In the genomic region with DNA sequence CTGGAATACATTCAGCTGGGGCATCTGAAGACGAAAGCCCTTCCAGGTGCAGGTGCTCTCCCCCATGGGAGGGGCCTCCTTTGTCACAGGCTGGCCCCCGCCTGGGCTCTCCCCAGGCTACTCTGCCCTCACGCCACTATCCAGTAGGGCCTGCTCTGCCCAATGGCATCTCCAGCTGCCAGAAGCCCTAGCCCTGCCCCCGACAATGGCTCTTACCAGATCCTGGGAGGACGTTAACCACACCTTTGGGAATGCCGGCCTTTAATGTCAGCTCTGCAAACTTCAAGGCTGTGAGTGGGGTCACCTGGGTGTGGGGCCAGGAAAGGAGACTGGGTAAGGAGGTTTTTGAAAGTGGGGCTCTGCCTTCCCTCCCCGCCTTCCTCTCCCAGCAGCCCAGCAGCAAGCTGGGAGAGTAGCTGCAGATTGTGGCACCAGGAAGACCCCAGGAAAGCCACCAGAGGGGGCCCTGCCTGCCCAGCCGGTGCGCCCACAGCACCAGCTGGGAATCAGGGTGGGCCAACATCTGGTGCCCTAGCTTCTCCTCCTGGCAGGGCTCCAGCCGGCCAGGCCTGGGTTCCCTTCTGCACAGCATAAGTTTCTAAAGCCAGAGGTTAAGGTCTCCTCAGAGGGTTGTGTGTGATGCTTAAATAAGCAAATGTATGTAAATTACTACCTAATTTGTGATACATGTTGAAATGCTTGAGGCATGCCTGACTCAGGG, we compare ENCODE assay signal across 13 cellular contexts. TPM values are rescaled to one million over a fixed set of nuclear protein-coding genes. Genes with fewer than 3 reads are reported as not detected.
A peak's percentile ranks its signal among the peaks of the same experiment; 100 is the strongest.
DNase-seq lines count a peak whose midpoint lies in the region; ATAC-seq and TF ChIP-seq lines count a peak whose summit lies in the region.
"Had no signal": no experiment of that assay in that cellular context is flagged by ENCODE, and none has a peak within 500 bp of the region (broad histone marks: within the 10 kb centered on the region; RNA-seq: fewer than 3 reads in every experiment).

No MANE protein-coding gene starts in this region.

- no peak overlapping the region for H3K4me3 Mint-ChIP-seq in natural killer cell treated with Interleukin-12 subunit alpha and Interleukin-12 subunit beta and Interleukin-15 and Interleukin-18, amount 100 ng/mL, for 72 hours
- H3K4me3 Mint-ChIP-seq: activated naive CD4-positive, alpha-beta T cell treated with anti-CD3 and anti-CD28 coated beads, Interleukin-2, amount 50 U/mL, for 24 hours had no signal

- WGBS in adrenal gland, 4 donors = 73 to 85% (median 81%) methylated on average over 8 to 10 of the region's 10 CpGs

- H3K4me3 ChIP-seq in adrenal gland = no peak overlapping the region

- no peaks in the 10 kb centered on the region for H3K27me3 ChIP-seq in adrenal gland

- no peaks in the 10 kb centered on the region for H3K9me3 ChIP-seq in adrenal gland (replicated peaks in 1 of 3)
- H3K9me3 ChIP-seq: Caco-2 had no signal

- H3K36me3 ChIP-seq in adrenal gland (replicated peaks in 1 of 2) = no peaks in the 10 kb centered on the region

- no peak overlapping the region for H3K27ac Mint-ChIP-seq in natural killer cell treated with Interleukin-12 subunit alpha and Interleukin-12 subunit beta and Interleukin-15 and Interleukin-18, amount 100 ng/mL, for 72 hours
- H3K27ac Mint-ChIP-seq: activated naive CD4-positive, alpha-beta T cell treated with anti-CD3 and anti-CD28 coated beads, Interleukin-2, amount 50 U/mL, for 24 hours had no signal

- no peak for TF ChIP-seq POLR2A in adrenal gland (IDR thresholded peaks at IDR 0.05)

- no peaks in the 10 kb centered on the region for H3K9me3 Mint-ChIP-seq in natural killer cell treated with Interleukin-12 subunit alpha and Interleukin-12 subunit beta and Interleukin-15 and Interleukin-18, amount 100 ng/mL, for 72 hours
- H3K9me3 Mint-ChIP-seq: activated naive CD4-positive, alpha-beta T cell treated with anti-CD3 and anti-CD28 coated beads, Interleukin-2, amount 50 U/mL, for 24 hours had no signal

- H3K36me3 Mint-ChIP-seq in natural killer cell treated with Interleukin-12 subunit alpha and Interleukin-12 subunit beta and Interleukin-15 and Interleukin-18, amount 100 ng/mL, for 72 hours = no peaks in the 10 kb centered on the region
- H3K36me3 Mint-ChIP-seq: activated naive CD4-positive, alpha-beta T cell treated with anti-CD3 and anti-CD28 coated beads, Interleukin-2, amount 50 U/mL, for 24 hours had no signal

- peak in 2 of 3 experiments; percentile 39 to 63 for DNase-seq in NCI-H1417 (lab: John Stamatoyannopoulos, UW)
- no peak for DNase-seq in NCI-H1417 treated with DMSO at 0.1 percent for 48 hours (lab: John Stamatoyannopoulos, UW)
- DNase-seq in DMS 273 treated with DMSO at 0.1 percent for 48 hours (lab: John Stamatoyannopoulos, UW) = peak; percentile 71
- peak; percentile 0 to 41 (median 11) for DNase-seq in adrenal gland
- DNase-seq in natural killer cell treated with Interleukin-12 subunit alpha and Interleukin-12 subunit beta and Interleukin-15 and Interleukin-18, amount 100 ng/mL, for 72 hours (ENCODE audit: low spot score) = peak; percentile 60

- intact Hi-C loops in adrenal gland (cut with DNase I) = no loop called here

- TF ChIP-seq CTCF in adrenal gland (IDR thresholded peaks at IDR 0.05) = no peak

- ATAC-seq in natural killer cell treated with Interleukin-12 subunit alpha and Interleukin-12 subunit beta and Interleukin-15 and Interleukin-18, amount 100 ng/mL, for 72 hours = no peak
- ATAC-seq in HG03565 (IDR thresholded peaks at IDR 0.05; ENCODE audit: unreplicated experiment) (no peak), HG02870 (IDR thresholded peaks at IDR 0.05; ENCODE audit: unreplicated experiment) (no peak), GM21367 (IDR thresholded peaks at IDR 0.05; ENCODE audit: unreplicated experiment) (no peak)

- H3K4me1 ChIP-seq in adrenal gland (replicated peaks in 1 of 2) = peaks cover 0 to 3% of the 10 kb centered on the region in 2 donors

- no peaks in the 10 kb centered on the region for H3K4me1 Mint-ChIP-seq in natural killer cell treated with Interleukin-12 subunit alpha and Interleukin-12 subunit beta and Interleukin-15 and Interleukin-18, amount 100 ng/mL, for 72 hours (ENCODE audit: low read depth in 2 of 2)
- H3K4me1 Mint-ChIP-seq: activated naive CD4-positive, alpha-beta T cell treated with anti-CD3 and anti-CD28 coated beads, Interleukin-2, amount 50 U/mL, for 24 hours had no signal

- no peak overlapping the region for H3K27ac ChIP-seq in adrenal gland
- H3K27ac ChIP-seq: 22Rv1 had no signal

- peaks cover 6 to 22% of the 10 kb centered on the region in 2 donors for H3K27me3 Mint-ChIP-seq in natural killer cell treated with Interleukin-12 subunit alpha and Interleukin-12 subunit beta and Interleukin-15 and Interleukin-18, amount 100 ng/mL, for 72 hours

RNA-seq across cellular contexts. Expression of gene SLC41A3, which starts 40.4 kb away (rescaled TPM):
- total RNA-seq in adrenal gland = 100 to 1,000 TPM in 3 of 8 donors, 10 to 100 TPM in 5; 61.0 to 140 (median 97.1) TPM
- 10 to 100 TPM; 40.8 to 51.3 (median 48.9) TPM for polyA plus RNA-seq in adrenal gland
- 10 to 100 TPM; 30.4 to 36.4 TPM for total RNA-seq in natural killer cell treated with Interleukin-12 subunit alpha and Interleukin-12 subunit beta and Interleukin-15 and Interleukin-18, amount 100 ng/mL, for 72 hours

RNA-seq across cellular contexts. Expression of gene ALDH1L1, which starts 56.1 kb away (rescaled TPM):
- 100 to 1,000 TPM in 3 of 8 donors, 10 to 100 TPM in 5; 20.1 to 136 (median 82.3) TPM for total RNA-seq in adrenal gland
- polyA plus RNA-seq in adrenal gland = 10 to 100 TPM; 19.3 to 34.0 (median 22.0) TPM
- total RNA-seq in natural killer cell treated with Interleukin-12 subunit alpha and Interleukin-12 subunit beta and Interleukin-15 and Interleukin-18, amount 100 ng/mL, for 72 hours = not detected
- total RNA-seq: fibroblast of lung, myocyte had no signal
- polyA plus RNA-seq: fibroblast of lung had no signal

Comparison
In these comparisons a context has a peak if more than half of its experiments do, and no peak if none do; other contexts are left out.
1. RNA of gene ALDH1L1, which starts 56.1 kb away (total RNA-seq): 20.1 to 136 TPM in adrenal gland; not detected in natural killer cell treated with Interleukin-12 subunit alpha and Interleukin-12 subunit beta and Interleukin-15 and Interleukin-18, amount 100 ng/mL, for 72 hours; every median in the first group is over 10 times any median in the second.